17 cellular contexts compared by ENCODE assay signal in the genomic region with DNA sequence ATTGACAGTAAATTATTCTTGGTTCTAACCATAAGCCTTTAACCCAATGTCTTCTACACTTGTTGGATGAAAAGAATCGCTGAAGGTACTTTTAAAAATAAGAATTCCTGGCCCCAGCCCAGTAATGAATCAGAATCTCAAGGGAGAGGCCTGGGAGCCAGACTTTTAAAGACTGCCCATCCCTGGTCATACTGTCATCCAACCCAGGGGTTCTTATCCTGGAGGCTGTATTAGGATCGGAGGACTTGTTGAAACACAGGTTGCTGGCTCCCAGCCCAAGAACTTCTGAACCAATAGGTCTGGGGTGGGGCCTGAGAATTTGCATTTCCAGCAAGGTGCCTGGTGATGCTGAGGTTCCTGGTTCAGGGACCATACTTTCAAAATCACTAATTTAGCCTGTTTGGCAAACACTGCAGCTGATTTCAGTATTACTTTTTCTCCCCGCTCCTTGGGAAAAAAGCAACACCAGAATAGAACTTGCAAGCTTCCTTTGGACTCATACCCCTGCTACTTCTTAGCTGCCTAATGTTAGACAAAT.
A peak's percentile ranks its signal among the peaks of the same experiment; 100 is the strongest.
DNase-seq lines count a peak whose midpoint lies in the region; ATAC-seq and TF ChIP-seq lines count a peak whose summit lies in the region.
"Had no signal": no experiment of that assay in that cellular context is flagged by ENCODE, and none has a peak within 500 bp of the region (broad histone marks: within the 10 kb centered on the region; RNA-seq: fewer than 3 reads in every experiment).

No MANE protein-coding gene starts in this region.

- H3K4me1 Mint-ChIP-seq in activated CD8-positive, alpha-beta T cell treated with anti-CD3 and anti-CD28 coated beads for 36 hours (ENCODE audit: low read depth): peaks cover 50% of the 10 kb centered on the region

- POLR2A ChIA-PET in activated CD8-positive, alpha-beta T cell treated with anti-CD3 and anti-CD28 coated beads for 36 hours (lab: Charles Lee): no interaction called here

- peaks cover 2% of the 10 kb centered on the region for H3K9me3 Mint-ChIP-seq in activated CD8-positive, alpha-beta T cell treated with anti-CD3 and anti-CD28 coated beads for 36 hours

- H3K27me3 Mint-ChIP-seq in activated CD8-positive, alpha-beta T cell treated with anti-CD3 and anti-CD28 coated beads for 36 hours: no peaks in the 10 kb centered on the region
- H3K27me3 Mint-ChIP-seq: activated naive CD8-positive, alpha-beta T cell had no signal

- no peak for TF ChIP-seq CTCF in activated CD8-positive, alpha-beta T cell treated with anti-CD3 and anti-CD28 coated beads for 36 hours (IDR thresholded peaks at IDR 0.05)

- CTCF ChIA-PET in activated CD8-positive, alpha-beta T cell treated with anti-CD3 and anti-CD28 coated beads for 36 hours (lab: Charles Lee): no interaction called here

- no peak overlapping the region for H3K4me3 Mint-ChIP-seq in activated CD8-positive, alpha-beta T cell treated with anti-CD3 and anti-CD28 coated beads for 36 hours
- H3K4me3 Mint-ChIP-seq: activated naive CD8-positive, alpha-beta T cell had no signal

- peak; percentile 50 for ATAC-seq in GM18502 (IDR thresholded peaks at IDR 0.05; ENCODE audit: poor library complexity, unreplicated experiment)
- no peak for ATAC-seq in activated CD8-positive, alpha-beta T cell treated with anti-CD3 and anti-CD28 coated beads for 36 hours

- peaks cover 66% of the 10 kb centered on the region for H3K36me3 Mint-ChIP-seq in activated CD8-positive, alpha-beta T cell treated with anti-CD3 and anti-CD28 coated beads for 36 hours (ENCODE audit: low read depth)

- intact Hi-C loops in activated CD8-positive, alpha-beta T cell treated with anti-CD3 and anti-CD28 coated beads for 36 hours (cut with micrococcal nuclease): no loop called here

- DNase-seq in AG08395 (ENCODE audit: low spot score) (peak; percentile 11), fibroblast of the conjunctiva (ENCODE audit: low read depth) (peak; percentile 9), superior temporal gyrus (ENCODE audit: extremely low spot score) (no peak), NCI-H1048 (lab: John Stamatoyannopoulos, UW) (no peak)
- no peak for DNase-seq in activated CD8-positive, alpha-beta T cell treated with anti-CD3 and anti-CD28 coated beads for 36 hours
- no peak for DNase-seq in activated CD4-positive, CD25-positive, alpha-beta regulatory T cell (lab: John Stamatoyannopoulos, UW)
- no peak for DNase-seq in activated CD4-positive, alpha-beta T cell treated with anti-CD3 and anti-CD28 coated beads for 1 hour
- DNase-seq: cerebellar nuclear complex; DMS53; islet precursor cell; NCI-H1694 treated with DMSO at 0.1 percent for 48 hours; NCI-H446 treated with DMSO at 0.1 percent for 48 hours; pancreas; stimulated activated naive CD4-positive, alpha-beta T cell; uterus had no signal

- peak overlapping the region; percentile 17 for H3K27ac Mint-ChIP-seq in activated CD8-positive, alpha-beta T cell treated with anti-CD3 and anti-CD28 coated beads for 36 hours
- H3K27ac Mint-ChIP-seq: activated naive CD8-positive, alpha-beta T cell had no signal

Comparison
In these comparisons a context has a peak if more than half of its experiments do, and no peak if none do; other contexts are left out.
1. DNase-seq: peak in AG08395 (single experiment) and fibroblast of the conjunctiva (single experiment); none in activated CD8-positive, alpha-beta T cell treated with anti-CD3 and anti-CD28 coated beads for 36 hours (single experiment), activated CD4-positive, CD25-positive, alpha-beta regulatory T cell (0 of 4), superior temporal gyrus (single experiment), activated CD4-positive, alpha-beta T cell treated with anti-CD3 and anti-CD28 coated beads for 1 hour (single experiment) and NCI-H1048 (single experiment).